24 cellular contexts compared by ENCODE assay signal in genomic region chr6:157498817-157499216, GRCh38.
"Had no signal": no experiment of that assay in that cellular context is flagged by ENCODE, and none has a peak within 500 bp of the region (broad histone marks: within the 10 kb centered on the region; RNA-seq: fewer than 3 reads in every experiment).

No MANE protein-coding gene starts in this region.

- H3K27ac Mint-ChIP-seq: activated naive CD8-positive, alpha-beta T cell treated with anti-CD3 and anti-CD28 coated beads, Interleukin-2, amount 10 ng/mL, durations not matched to agents 7 days and 5 days; activated T-cell treated with anti-CD3 and anti-CD28 coated beads, Interleukin-2, amount 50 U/mL, for 24 hours; natural killer cell had no signal

- ATAC-seq: activated CD4-positive, CD25-positive, alpha-beta regulatory T cell treated with anti-CD3 and anti-CD28 coated beads, Interleukin-2, amount 50 U/mL, for 24 hours; gastroesophageal sphincter; heart left ventricle; left ventricle myocardium superior; natural killer cell; sciatic nerve; upper lobe of right lung had no signal

- H3K27me3 Mint-ChIP-seq: activated naive CD8-positive, alpha-beta T cell treated with anti-CD3 and anti-CD28 coated beads, Interleukin-2, amount 10 ng/mL, durations not matched to agents 7 days and 5 days; activated T-cell treated with anti-CD3 and anti-CD28 coated beads, Interleukin-2, amount 50 U/mL, for 24 hours had no signal

- H3K4me3 ChIP-seq: gastroesophageal sphincter, heart left ventricle, thyroid gland, upper lobe of right lung had no signal

- H3K4me1 ChIP-seq: gastroesophageal sphincter, thyroid gland, upper lobe of right lung had no signal

- H3K9me3 ChIP-seq: gastroesophageal sphincter, heart left ventricle, thyroid gland, upper lobe of right lung had no signal

- H3K27me3 ChIP-seq: gastroesophageal sphincter, heart left ventricle, thyroid gland, upper lobe of right lung had no signal

- H3K36me3 Mint-ChIP-seq: natural killer cell had no signal

- H3K36me3 ChIP-seq: gastroesophageal sphincter, heart left ventricle, thyroid gland, upper lobe of right lung had no signal

- DNase-seq: activated CD4-positive, alpha-beta T cell treated with anti-CD3 and anti-CD28 coated beads, Interleukin-2, amount 50 U/mL, for 1 hour; activated CD8-positive, alpha-beta memory T cell treated with anti-CD3 and anti-CD28 coated beads for 24 hours; activated CD8-positive, alpha-beta memory T cell treated with anti-CD3 and anti-CD28 coated beads, Interleukin-2, amount 50 U/mL, for 4 hours; activated naive CD4-positive, alpha-beta T cell treated with Interleukin-2 at 50 U/mL for 16 hours; activated naive CD8-positive, alpha-beta T cell treated with anti-CD3 and anti-CD28 coated beads, Interleukin-2, amount 10 ng/mL, durations not matched to agents 7 days and 5 days; activated T-cell treated with anti-CD3 and anti-CD28 coated beads, Interleukin-2, amount 50 U/mL, for 24 hours; amygdala; heart left ventricle; left ventricle myocardium superior; mammary epithelial cell; midbrain; natural killer cell; small intestine; stimulated activated CD4-positive, alpha-beta T cell treated with anti-CD3 and anti-CD28 coated beads, Interleukin-2, amount 100 ng/mL, for 24 hours; stimulated activated naive CD4-positive, alpha-beta T cell; substantia nigra; thyroid gland; upper lobe of right lung had no signal

- H3K27ac ChIP-seq: epithelial cell of prostate, gastroesophageal sphincter, heart left ventricle, thyroid gland, upper lobe of right lung, VCaP had no signal

- H3K4me3 Mint-ChIP-seq: activated naive CD8-positive, alpha-beta T cell treated with anti-CD3 and anti-CD28 coated beads, Interleukin-2, amount 10 ng/mL, durations not matched to agents 7 days and 5 days; activated T-cell treated with anti-CD3 and anti-CD28 coated beads, Interleukin-2, amount 50 U/mL, for 24 hours; natural killer cell; T-helper 2 cell treated with Interferon-gamma antibody and Interleukin-4, amounts not matched to agents 5 μg/mL and 100 μg/mL, for 36 hours had no signal
